8 cellular contexts compared by ENCODE assay signal in the genomic region with DNA sequence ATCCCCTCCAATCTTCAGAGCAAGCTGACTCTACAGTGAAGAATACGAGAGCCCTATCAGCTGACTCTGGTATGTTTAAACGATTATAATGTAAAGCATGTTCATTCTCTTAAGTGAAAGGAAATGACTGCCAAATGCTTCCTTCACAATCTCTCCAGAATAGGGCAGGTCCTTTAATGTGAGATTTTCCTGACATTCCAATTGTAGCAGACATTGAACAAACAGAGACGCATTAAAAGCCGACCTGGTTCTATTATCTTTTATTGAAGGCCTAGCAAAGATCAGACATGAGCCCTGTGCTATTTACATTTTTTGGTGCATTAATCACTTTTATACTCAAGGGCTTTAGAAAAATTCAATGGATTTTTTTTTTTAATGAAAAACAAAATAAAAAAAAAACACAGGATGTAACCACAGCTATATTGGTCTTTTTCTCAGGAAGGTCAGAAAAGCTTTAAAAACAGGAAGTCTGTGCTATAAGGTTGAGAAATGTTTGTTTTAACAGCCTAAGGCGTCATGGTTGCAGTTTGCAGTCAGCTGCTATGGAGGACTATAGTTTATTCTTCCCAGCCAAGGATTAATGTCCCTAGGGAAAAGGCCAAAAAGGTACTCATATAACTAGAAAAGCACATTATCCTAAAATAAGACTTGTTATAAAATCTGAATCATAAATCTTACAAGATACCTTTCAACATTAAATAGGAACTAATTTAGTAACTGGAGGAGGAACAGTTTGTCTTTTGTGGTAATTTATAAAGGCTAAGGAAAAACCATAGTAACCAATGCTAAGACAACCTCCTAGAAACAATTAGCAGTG.
DNase-seq lines count a peak whose midpoint lies in the region; ATAC-seq, FAIRE-seq and TF ChIP-seq lines count a peak whose summit lies in the region.

No MANE protein-coding gene starts in this region.

- TF ChIP-seq CTCF in endothelial cell of umbilical vein (IDR thresholded peaks at IDR 0.05; ENCODE audit: extremely low read depth in 1 of 2, insufficient read depth in 1 of 2, low read depth in 1 of 2, low read length in 2 of 2) (no peak), natural killer cell (IDR thresholded peaks at IDR 0.05) (no peak)

- H2AFZ ChIP-seq in endothelial cell of umbilical vein (ENCODE audit: low read depth, low read length), result no peak overlapping the region

- peaks cover 11% of the 10 kb centered on the region for H3K79me2 ChIP-seq in endothelial cell of umbilical vein (ENCODE audit: control insufficient read depth, insufficient read depth, low read length)

- H3K9ac ChIP-seq in SK-N-MC (ENCODE audit: insufficient read length), result peak overlapping the region; percentile 56
- peak overlapping the region; percentile 94 for H3K9ac ChIP-seq in endothelial cell of umbilical vein (replicated peaks; ENCODE audit: extremely low read depth, insufficient read depth, low read length)

- peak overlapping the region; percentile 68 for H3K4me3 Mint-ChIP-seq in natural killer cell

- H3K4me1 ChIP-seq in endothelial cell of umbilical vein (ENCODE audit: control insufficient read depth, extremely low read depth, insufficient read depth, low read length), result peaks cover 33% of the 10 kb centered on the region

- H4K20me1 ChIP-seq in endothelial cell of umbilical vein (replicated peaks; ENCODE audit: control insufficient read depth, extremely low read depth, insufficient read depth, low read length), result no peaks in the 10 kb centered on the region

- DNase-seq in GF-D8 (lab: John Stamatoyannopoulos, UW), result peak; percentile 86
- DNase-seq in NCI-H1105 (lab: John Stamatoyannopoulos, UW), result peak; percentile 70
- peak; percentile 96 for DNase-seq in SK-N-MC (ENCODE audit: low read depth, low spot score)
- DNase-seq in endothelial cell of umbilical vein (ENCODE audit: low read depth, low spot score), result peak; percentile 96
- DNase-seq in natural killer cell, result no peak
- no peak for DNase-seq in activated naive CD4-positive, alpha-beta T cell treated with anti-CD3 and anti-CD28 coated beads, Interleukin-2, amount 50 U/mL, for 16 hours

- no peaks in the 10 kb centered on the region for H3K9me3 Mint-ChIP-seq in natural killer cell

- dilution Hi-C loops in endothelial cell of umbilical vein (cut with MboI; ENCODE audit: extremely low pct_ligation_motif_present, low sequenced_read_pairs), result no loop called here

- FAIRE-seq in endothelial cell of umbilical vein (lab: Jason Lieb, UNC), result peak; percentile 94

- TSS peak; percentile 81 for BruUV-seq in endothelial cell of umbilical vein (replicated peaks; lab: Mats Ljungman, UMichigan)

- CTCF ChIA-PET in endothelial cell of umbilical vein (lab: Charles Lee), result interaction anchor here (0.7 to 3.1 kb wide), 9 partner anchors 9 to 304 kb away, joined by 3 to 12 read pairs (median 5); no protein-coding TSS in a partner anchor

- H3K9me3 ChIP-seq in SK-N-MC (ENCODE audit: low read depth, low read length), result no peaks in the 10 kb centered on the region
- H3K9me3 ChIP-seq in endothelial cell of umbilical vein (replicated peaks; ENCODE audit: control insufficient read depth, insufficient read depth, low read length), result no peaks in the 10 kb centered on the region

- peak; percentile 68 to 88 (median 81) for ATAC-seq in natural killer cell
- no peak for ATAC-seq in GM21529 (IDR thresholded peaks at IDR 0.05; ENCODE audit: unreplicated experiment)
- ATAC-seq in HG02870 (IDR thresholded peaks at IDR 0.05; ENCODE audit: unreplicated experiment), result no peak

- TF ChIP-seq POLR2A in endothelial cell of umbilical vein (IDR thresholded peaks at IDR 0.05; ENCODE audit: low read depth, low read length), result no peak

- H3K27ac ChIP-seq in SK-N-MC (peak overlapping the region; percentile 90), endothelial cell of umbilical vein (ENCODE audit: insufficient read depth, low read depth, low read length) (peak overlapping the region; percentile 94)

- H3K4me3 ChIP-seq in SK-N-MC, result peak overlapping the region; percentile 54
- peak overlapping the region in 1 of 3 experiments; percentile 30 for H3K4me3 ChIP-seq in endothelial cell of umbilical vein (replicated peaks in 1 of 3; ENCODE audit: insufficient read depth in 1 of 3, low read depth in 1 of 3, low read length in 3 of 3)

- H3K4me1 Mint-ChIP-seq in natural killer cell, result peaks cover 21 to 28% of the 10 kb centered on the region in 2 donors

- H3K27ac Mint-ChIP-seq in natural killer cell, result peak overlapping the region; percentile 83 to 85

- POLR2A ChIA-PET in endothelial cell of umbilical vein (lab: Charles Lee), result interaction anchor here (1.5 kb wide), 1 partner anchor 9 kb away, joined by 11 read pairs; no protein-coding TSS in a partner anchor

- no peaks in the 10 kb centered on the region for H3K27me3 ChIP-seq in endothelial cell of umbilical vein (ENCODE audit: control insufficient read depth in 2 of 2, insufficient read depth in 2 of 2, low read length in 2 of 2)

- no peaks in the 10 kb centered on the region for H3K36me3 Mint-ChIP-seq in natural killer cell

- no peaks in the 10 kb centered on the region for H3K27me3 Mint-ChIP-seq in natural killer cell (ENCODE audit: low read depth in 2 of 2)

- no peaks in the 10 kb centered on the region for H3K36me3 ChIP-seq in SK-N-MC (ENCODE audit: insufficient read depth, low read length)
- no peaks in the 10 kb centered on the region for H3K36me3 ChIP-seq in endothelial cell of umbilical vein (ENCODE audit: control insufficient read depth in 2 of 2, extremely low read depth in 1 of 2, insufficient read depth in 2 of 2, low read length in 2 of 2)

- intact Hi-C loops in endothelial cell of umbilical vein (cut with micrococcal nuclease) (loop anchor here (1.0 to 2.0 kb wide), 6 partner anchors 9 to 317 kb away; no protein-coding TSS in a partner anchor), natural killer cell (cut with micrococcal nuclease) (loop anchor here (10.0 kb wide), 1 partner anchor 142 kb away; no protein-coding TSS in a partner anchor)

- H3K9me1 ChIP-seq in endothelial cell of umbilical vein (replicated peaks; ENCODE audit: control insufficient read depth, extremely low read depth, insufficient read depth, low read length), result no peaks in the 10 kb centered on the region

- H3K4me2 ChIP-seq in endothelial cell of umbilical vein (ENCODE audit: insufficient read depth, low read length), result peak overlapping the region; percentile 83

TF ChIP-seq in endothelial cell of umbilical vein, 7 proteins besides CTCF, POLR2A, EP300 and RAD21:
- TF ChIP-seq FOS (IDR thresholded peaks at IDR 0.05; ENCODE audit: borderline replicate concordance, insufficient read depth, low read length) (peak; percentile 27), EZH2 (IDR thresholded peaks at IDR 0.05; ENCODE audit: borderline replicate concordance, low read depth, low read length, severe bottlenecking) (no peak), POLR2AphosphoS5 (IDR thresholded peaks at IDR 0.05; ENCODE audit: insufficient read depth, low read depth, low read length) (peak; percentile 45), GATA2 (IDR thresholded peaks at IDR 0.05; ENCODE audit: insufficient read depth, insufficient read length, low read depth, low read length) (peak; percentile 29), MYC (IDR thresholded peaks at IDR 0.05; ENCODE audit: low read depth, low read length) (no peak), MAX (IDR thresholded peaks at IDR 0.05; ENCODE audit: insufficient read depth, insufficient read length) (no peak), JUN (IDR thresholded peaks at IDR 0.05; ENCODE audit: borderline replicate concordance, insufficient read depth, insufficient read length, low read depth) (peak; percentile 32)
TF ChIP-seq in endothelial cell of umbilical vein: peak in this region for 4.

Comparison
In these comparisons a context has a peak if more than half of its experiments do, and no peak if none do; other contexts are left out.
1. DNase-seq: peak in GF-D8 (single experiment), NCI-H1105 (single experiment), SK-N-MC (single experiment) and endothelial cell of umbilical vein (single experiment); none in natural killer cell (single experiment) and activated naive CD4-positive, alpha-beta T cell treated with anti-CD3 and anti-CD28 coated beads, Interleukin-2, amount 50 U/mL, for 16 hours (single experiment).
2. ATAC-seq: peak in natural killer cell (3 of 3); none in GM21529 (single experiment) and HG02870 (single experiment).